Comparison of ENCODE assay signal across 20 cellular contexts in the genomic region with DNA sequence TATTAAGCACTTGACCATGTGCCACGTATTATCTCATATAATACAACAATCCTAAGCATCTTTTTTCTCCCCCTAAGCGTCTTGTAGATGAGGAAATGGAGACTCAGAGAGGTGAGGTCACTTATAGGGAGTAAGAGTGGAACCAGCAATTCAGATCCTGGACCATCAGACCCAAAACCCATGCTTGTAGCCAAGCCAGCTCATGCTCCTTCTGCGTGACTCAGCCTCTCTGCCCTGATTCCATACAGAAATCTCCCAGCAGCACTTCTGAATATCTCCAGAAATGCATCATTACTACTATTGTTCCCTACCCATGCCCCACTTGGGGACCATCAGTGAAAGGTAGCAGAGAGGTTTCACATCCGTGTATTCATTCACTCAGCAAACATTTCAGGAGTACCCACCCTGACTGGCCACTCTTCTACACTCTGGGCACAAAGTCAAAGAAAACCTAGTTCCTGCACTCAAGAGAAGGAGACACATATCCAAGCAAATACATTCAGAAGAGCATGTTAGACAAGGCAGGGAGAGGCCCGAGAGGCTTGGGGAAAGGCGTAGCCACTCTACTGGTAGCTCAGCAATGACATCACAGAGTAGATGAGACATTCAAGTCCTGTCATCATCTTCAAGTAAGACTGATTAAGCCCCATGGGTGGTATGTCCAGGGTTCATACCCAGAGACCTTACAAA.
DNase-seq lines count a peak whose midpoint lies in the region; ATAC-seq and TF ChIP-seq lines count a peak whose summit lies in the region.
"Had no signal": no experiment of that assay in that cellular context is flagged by ENCODE, and none has a peak within 500 bp of the region (broad histone marks: within the 10 kb centered on the region; RNA-seq: fewer than 3 reads in every experiment).

No MANE protein-coding gene starts in this region.

- intact Hi-C loops in left lung (cut with DNase I): no loop called here

- no peaks in the 10 kb centered on the region for H3K36me3 ChIP-seq in left lung

- H3K4me3 ChIP-seq in AG10803 (ENCODE audit: low read length) (no peak overlapping the region), left lung (no peak overlapping the region)

- H3K4me1 ChIP-seq in left lung: no peaks in the 10 kb centered on the region
- H3K4me1 ChIP-seq: parathyroid adenoma had no signal

- DNase-seq in AG10803 (ENCODE audit: low read depth): peak; percentile 52
- DNase-seq in NCI-H460 (ENCODE audit: extremely low read depth, low read depth): peak; percentile 45
- no peak for DNase-seq in left lung
- DNase-seq in cortex of kidney (lab: John Stamatoyannopoulos, UW): no peak
- DNase-seq in NK-92 (lab: John Stamatoyannopoulos, UW; ENCODE audit: unreplicated experiment): no peak
- DNase-seq in NCI-H748 treated with DMSO at 0.1 percent for 48 hours (lab: John Stamatoyannopoulos, UW): no peak
- DNase-seq: activated CD4-positive, alpha-beta T cell treated with anti-CD3 and anti-CD28 coated beads for 4 hours; Calu3; NCI-H2081; NCI-H524; nephron progenitor cell; stimulated activated CD4-positive, alpha-beta T cell treated with anti-CD3 and anti-CD28 coated beads, Interleukin-15, amount 100 ng/mL, for 24 hours; stimulated activated CD8-positive, alpha-beta memory T cell treated with anti-CD3 and anti-CD28 coated beads, Interleukin-4, amount 100 ng/mL, for 48 hours; substantia nigra; SW 1271 had no signal

- no peaks in the 10 kb centered on the region for H3K9me3 ChIP-seq in left lung

- TF ChIP-seq CTCF in AG10803 (conservative IDR thresholded peaks at IDR 0.05; ENCODE audit: low read length): no peak
- TF ChIP-seq CTCF in left lung (IDR thresholded peaks at IDR 0.05): no peak

- H3K27ac ChIP-seq in left lung: no peak overlapping the region
- H3K27ac ChIP-seq: C4-2B, parathyroid adenoma had no signal

- ATAC-seq in esophagus mucosa: peak; percentile 77
- ATAC-seq in left lung: peak; percentile 90
- ATAC-seq in GM21390 (IDR thresholded peaks at IDR 0.05; ENCODE audit: unreplicated experiment): no peak
- ATAC-seq: sciatic nerve had no signal

- H3K27me3 ChIP-seq in left lung: peaks cover 0 to 6% of the 10 kb centered on the region in 2 donors

Comparison
In these comparisons a context has a peak if more than half of its experiments do, and no peak if none do; other contexts are left out.
1. DNase-seq: peak in AG10803 (single experiment) and NCI-H460 (single experiment); none in left lung (0 of 2), cortex of kidney (single experiment), NK-92 (single experiment) and NCI-H748 treated with DMSO at 0.1 percent for 48 hours (single experiment).